Comparison of ENCODE assay signal across 8 cellular contexts in genomic region chr11:64878494-64879225, GRCh38. TPM values are rescaled to one million over a fixed set of nuclear protein-coding genes. Genes with fewer than 3 reads are reported as not detected.
DNase-seq lines count a peak whose midpoint lies in the region; ATAC-seq lines count a peak whose summit lies in the region.

Gene EHD1 (minus strand): TSS chr11:64878621. CDS start chr11:64878464, 157 bp downstream.

- CTCF ChIA-PET in activated CD4-positive, alpha-beta T cell treated with anti-CD3 and anti-CD28 coated beads, Interleukin-2, amount 10 ng/mL, durations not matched to agents 7 days and 5 days (lab: Charles Lee) = interaction anchor here (0.7 to 29.3 kb wide), 3 partner anchors 9 to 693 kb away, joined by 3 to 732 read pairs (median 6); partner anchors contain the start of genes CDC42BPG and STIP1

- H3K27ac Mint-ChIP-seq in activated CD4-positive, alpha-beta T cell treated with anti-CD3 and anti-CD28 coated beads, Interleukin-2, amount 10 ng/mL, durations not matched to agents 7 days and 5 days = peak within 1 kb of the TSS; percentile 97

- POLR2A ChIA-PET in activated CD4-positive, alpha-beta T cell treated with anti-CD3 and anti-CD28 coated beads, Interleukin-2, amount 10 ng/mL, durations not matched to agents 7 days and 5 days (lab: Charles Lee) = interaction anchor here (1.0 to 1.3 kb wide), 2 partner anchors 9 to 14 kb away, joined by 4 read pairs; no protein-coding TSS in a partner anchor

- H3K9me3 Mint-ChIP-seq in activated CD4-positive, alpha-beta T cell treated with anti-CD3 and anti-CD28 coated beads, Interleukin-2, amount 10 ng/mL, durations not matched to agents 7 days and 5 days = no peaks in the 10 kb centered on the region

- peak; percentile 68 for ATAC-seq in GM19328 (IDR thresholded peaks at IDR 0.05; ENCODE audit: unreplicated experiment)
- peak; percentile 69 for ATAC-seq in HG03520 (IDR thresholded peaks at IDR 0.05; ENCODE audit: unreplicated experiment)
- ATAC-seq in left lobe of liver = peak; percentile 89

- H3K27me3 Mint-ChIP-seq in activated CD4-positive, alpha-beta T cell treated with anti-CD3 and anti-CD28 coated beads, Interleukin-2, amount 10 ng/mL, durations not matched to agents 7 days and 5 days = no peaks in the 10 kb centered on the region

- peaks cover 60% of the 10 kb centered on the region for H3K4me1 Mint-ChIP-seq in activated CD4-positive, alpha-beta T cell treated with anti-CD3 and anti-CD28 coated beads, Interleukin-2, amount 10 ng/mL, durations not matched to agents 7 days and 5 days

- DNase-seq in C1 segment of cervical spinal cord (lab: John Stamatoyannopoulos, UW) (peak; percentile 84 to 99 (median 96)), NCI-H526 treated with DMSO at 0.1 percent for 48 hours (lab: John Stamatoyannopoulos, UW) (peak; percentile 96), cortex of kidney (lab: John Stamatoyannopoulos, UW) (peak; percentile 90), left lobe of liver (ENCODE audit: low spot score) (peak; percentile 99)
- peak; percentile 100 for DNase-seq in activated CD4-positive, alpha-beta T cell treated with anti-CD3 and anti-CD28 coated beads, Interleukin-2, amount 10 ng/mL, durations not matched to agents 7 days and 5 days
- peak; percentile 99 for DNase-seq in stimulated activated CD4-positive, alpha-beta T cell treated with anti-CD3 and anti-CD28 coated beads, Interleukin-2, amount 100 ng/mL, for 4 hours (ENCODE audit: low read depth)

- H3K36me3 Mint-ChIP-seq in activated CD4-positive, alpha-beta T cell treated with anti-CD3 and anti-CD28 coated beads, Interleukin-2, amount 10 ng/mL, durations not matched to agents 7 days and 5 days (ENCODE audit: low read depth) = peaks cover 39% of the 10 kb centered on the region

- H3K4me3 Mint-ChIP-seq in activated CD4-positive, alpha-beta T cell treated with anti-CD3 and anti-CD28 coated beads, Interleukin-2, amount 10 ng/mL, durations not matched to agents 7 days and 5 days = peak within 1 kb of the TSS; percentile 93

RNA-seq across cellular contexts. Expression of gene EHD1, which starts in this region (rescaled TPM):
- total RNA-seq in activated CD4-positive, alpha-beta T cell treated with anti-CD3 and anti-CD28 coated beads, Interleukin-2, amount 10 ng/mL, durations not matched to agents 7 days and 5 days = 100 to 1,000 TPM; 131 to 149 TPM
- 29.9 TPM for total RNA-seq in left lobe of liver

Comparison
In these comparisons a context has a peak if more than half of its experiments do, and no peak if none do; other contexts are left out.
1. Peak in every context shown above with its lines: DNase-seq and ATAC-seq.